In genomic region chr1:224533517-224533916, GRCh38 we compare ENCODE assay signal across 1 cellular context.
TF ChIP-seq lines count a peak whose summit lies in the region.

No MANE protein-coding gene starts in this region.

TF ChIP-seq in GM23338, 12 proteins besides CTCF, POLR2A, EP300 and RAD21 (continued from another document):
- TF ChIP-seq ETS1 (IDR thresholded peaks at IDR 0.05) (no peak), EZH2phosphoT487 (IDR thresholded peaks at IDR 0.05; ENCODE audit: unreplicated experiment) (no peak), ZNF462 (CRISPR knock-in tag; IDR thresholded peaks at IDR 0.05) (no peak), CREB1 (CRISPR knock-in tag; IDR thresholded peaks at IDR 0.05; ENCODE audit: low read depth) (no peak), NANOG (IDR thresholded peaks at IDR 0.05; ENCODE audit: borderline replicate concordance) (no peak), JUNB (IDR thresholded peaks at IDR 0.05; ENCODE audit: unreplicated experiment) (no peak), STAT1 (IDR thresholded peaks at IDR 0.05; ENCODE audit: unreplicated experiment) (no peak), ZNF114 (CRISPR knock-in tag; IDR thresholded peaks at IDR 0.05) (no peak), EZH2 (IDR thresholded peaks at IDR 0.05; ENCODE audit: low read depth, unreplicated experiment) (no peak)
